16 cellular contexts compared by ENCODE assay signal in the genomic region with DNA sequence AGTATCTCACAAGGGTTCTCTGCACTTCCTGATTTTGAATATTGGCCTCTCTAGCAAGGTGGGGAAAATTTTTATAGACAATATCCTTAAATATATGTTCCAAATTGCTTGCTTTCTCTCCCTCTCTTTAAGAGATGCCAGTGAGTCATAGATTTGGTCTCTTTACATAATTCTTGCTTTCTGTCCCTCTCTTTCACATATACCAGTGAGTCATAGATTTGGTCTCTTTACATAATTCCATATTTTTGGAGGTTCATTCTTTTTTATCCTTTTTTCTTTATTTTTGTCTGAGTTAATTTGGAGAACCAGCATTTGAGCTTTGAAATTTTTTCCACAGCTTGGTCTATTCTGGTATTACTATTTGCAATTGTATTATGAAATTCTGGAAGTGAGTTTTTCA.
DNase-seq lines count a peak whose midpoint lies in the region; ATAC-seq and TF ChIP-seq lines count a peak whose summit lies in the region.
"Had no signal": no experiment of that assay in that cellular context is flagged by ENCODE, and none has a peak within 500 bp of the region (broad histone marks: within the 10 kb centered on the region; RNA-seq: fewer than 3 reads in every experiment).

No MANE protein-coding gene starts in this region.

- in situ Hi-C loops in GM23248 (cut with MboI) = no loop called here

- no peak for ATAC-seq in GM21367 (IDR thresholded peaks at IDR 0.05; ENCODE audit: unreplicated experiment)
- ATAC-seq: CD8-positive, alpha-beta T cell; HCT116; K562 had no signal

- no peak overlapping the region for H3K27ac ChIP-seq in GM23248

- no peaks in the 10 kb centered on the region for H3K27me3 ChIP-seq in GM23248 (replicated peaks; ENCODE audit: insufficient read depth)

- H3K9me3 ChIP-seq in GM23248 (ENCODE audit: low read depth) = no peaks in the 10 kb centered on the region

- H3F3A ChIP-seq in GM23248 (ENCODE audit: insufficient read depth) = no peaks in the 10 kb centered on the region

- H2AFZ ChIP-seq in GM23248 = no peak overlapping the region

- H3K79me2 ChIP-seq in GM23248 (ENCODE audit: insufficient read depth) = no peaks in the 10 kb centered on the region

- no peak overlapping the region for H3K4me2 ChIP-seq in GM23248 (ENCODE audit: unreplicated experiment)

- DNase-seq in GM23248 (peak; percentile 54), RKO (ENCODE audit: low spot score) (peak; percentile 26), epithelial cell of esophagus (ENCODE audit: low read depth) (peak; percentile 27), middle frontal gyrus (ENCODE audit: extremely low spot score, low spot score) (peak; percentile 38), HUDEP-2 (lab: John Stamatoyannopoulos, UW; ENCODE audit: unreplicated experiment in 76 of 76) (no peak), NCI-H69 (lab: John Stamatoyannopoulos, UW) (no peak)
- DNase-seq: CD8-positive, alpha-beta T cell; DMS79 treated with DMSO at 0.1 percent for 48 hours; NCI-H1092 treated with DMSO at 0.1 percent for 48 hours; NCI-H1694 treated with DMSO at 0.1 percent for 48 hours; NCI-H446 treated with DMSO at 0.1 percent for 48 hours; NCI-H82; SHP77 treated with DMSO at 0.1 percent for 48 hours had no signal

- TF ChIP-seq CTCF in epithelial cell of esophagus (IDR thresholded peaks at IDR 0.05; ENCODE audit: insufficient read depth, low read depth, low read length, missing control alignments) = no peak

- no peaks in the 10 kb centered on the region for H3K36me3 ChIP-seq in GM23248 (ENCODE audit: low read depth)

- H3K4me1 ChIP-seq in GM23248 (ENCODE audit: insufficient read depth) = no peaks in the 10 kb centered on the region

- H3K9me2 ChIP-seq in GM23248 (ENCODE audit: insufficient read depth) = no peaks in the 10 kb centered on the region; the same call in 1 of the 2 replicates

- no peak overlapping the region for H3K9ac ChIP-seq in GM23248

- H3K4me3 ChIP-seq in GM23248 (no peak overlapping the region), epithelial cell of esophagus (ENCODE audit: low read length) (no peak overlapping the region)
- H3K4me3 ChIP-seq: K562 had no signal

- no peaks in the 10 kb centered on the region for H4K20me1 ChIP-seq in GM23248 (ENCODE audit: insufficient read depth)

Comparison
In these comparisons a context has a peak if more than half of its experiments do, and no peak if none do; other contexts are left out.
1. DNase-seq: peak in GM23248 (single experiment), RKO (single experiment), epithelial cell of esophagus (single experiment) and middle frontal gyrus (single experiment); none in HUDEP-2 (0 of 76) and NCI-H69 (single experiment).